9 cellular contexts compared by ENCODE assay signal in the genomic region with DNA sequence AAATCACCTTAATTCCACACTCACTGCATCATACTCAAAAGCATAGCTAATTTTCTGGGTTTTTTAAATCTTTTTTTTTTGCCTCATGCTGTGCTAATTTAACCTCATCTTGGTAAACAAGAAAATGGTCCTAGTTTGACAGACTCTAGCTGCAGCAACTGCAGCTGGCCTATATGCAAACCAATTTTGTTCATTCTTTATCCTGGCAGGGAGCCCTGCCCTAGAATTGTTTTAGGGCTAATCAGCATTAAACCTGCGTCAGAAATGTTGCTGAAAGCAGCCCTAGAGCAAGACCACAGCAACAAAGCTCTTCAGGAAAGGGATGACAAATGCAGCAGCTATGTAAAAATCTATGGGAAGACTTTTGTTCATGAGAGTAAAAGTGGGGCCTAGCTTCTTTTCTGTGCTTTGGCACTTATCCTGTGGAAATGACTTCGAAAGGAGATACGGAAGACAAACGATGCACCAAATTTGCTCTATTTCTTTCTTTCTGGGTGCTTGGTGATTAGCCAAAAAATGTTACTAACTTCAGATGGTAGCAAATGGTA.
DNase-seq lines count a peak whose midpoint lies in the region; ATAC-seq and TF ChIP-seq lines count a peak whose summit lies in the region.
"Had no signal": no experiment of that assay in that cellular context is flagged by ENCODE, and none has a peak within 500 bp of the region (broad histone marks: within the 10 kb centered on the region; RNA-seq: fewer than 3 reads in every experiment).

No MANE protein-coding gene starts in this region.

- no peaks in the 10 kb centered on the region for H4K20me1 ChIP-seq in MM.1S (ENCODE audit: insufficient read depth, low read length)

- H3K27me3 Mint-ChIP-seq in stimulated activated memory B cell treated with anti-CD40 and anti-IgM and Interleukin-4, amounts not matched to agents 10 μg/mL and 1 μg/mL and 100 μg/mL, for 72 hours: no peaks in the 10 kb centered on the region

- H3K4me1 ChIP-seq in RWPE2 (ENCODE audit: insufficient read depth, poor library complexity, severe bottlenecking): peaks cover 42% of the 10 kb centered on the region
- peaks cover 9% of the 10 kb centered on the region; the same call in 1 of the 2 replicates for H3K4me1 ChIP-seq in MM.1S (ENCODE audit: low read length)

- H3K9me2 ChIP-seq in MM.1S (replicated peaks; ENCODE audit: insufficient read depth, low read length): no peaks in the 10 kb centered on the region

- H3F3A ChIP-seq in MM.1S (ENCODE audit: insufficient read depth, low read length): no peaks in the 10 kb centered on the region

- peaks cover 56% of the 10 kb centered on the region for H3K79me2 ChIP-seq in MM.1S (ENCODE audit: low read length)

- H2AFZ ChIP-seq in MM.1S (ENCODE audit: low read length): no peak overlapping the region

- peak overlapping the region; percentile 72 for H3K27ac Mint-ChIP-seq in stimulated activated memory B cell treated with anti-CD40 and anti-IgM and Interleukin-4, amounts not matched to agents 10 μg/mL and 1 μg/mL and 100 μg/mL, for 72 hours

- H3K27me3 ChIP-seq in RWPE2 (ENCODE audit: insufficient read depth, poor library complexity, severe bottlenecking) (no peaks in the 10 kb centered on the region), MM.1S (replicated peaks; ENCODE audit: insufficient read depth, low read length) (no peaks in the 10 kb centered on the region)

- H3K4me3 Mint-ChIP-seq in stimulated activated memory B cell treated with anti-CD40 and anti-IgM and Interleukin-4, amounts not matched to agents 10 μg/mL and 1 μg/mL and 100 μg/mL, for 72 hours: no peak overlapping the region

- TF ChIP-seq CTCF in RWPE2 (IDR thresholded peaks at IDR 0.05; ENCODE audit: poor library complexity, severe bottlenecking) (no peak), MM.1S (IDR thresholded peaks at IDR 0.05; ENCODE audit: low read length) (no peak)

- H3K36me3 ChIP-seq in RWPE2 (ENCODE audit: low read depth) (no peaks in the 10 kb centered on the region), MM.1S (replicated peaks; ENCODE audit: insufficient read depth, low read length) (no peaks in the 10 kb centered on the region)

- H3K4me1 Mint-ChIP-seq in stimulated activated memory B cell treated with anti-CD40 and anti-IgM and Interleukin-4, amounts not matched to agents 10 μg/mL and 1 μg/mL and 100 μg/mL, for 72 hours: peaks cover 48% of the 10 kb centered on the region

- H3K9ac ChIP-seq in MM.1S (ENCODE audit: low read length): no peak overlapping the region

- DNase-seq in HS-5 (ENCODE audit: low read depth) (peak; percentile 99), RWPE2 (ENCODE audit: low spot score) (peak; percentile 81), glomerular visceral epithelial cell (ENCODE audit: extremely low spot score) (peak; percentile 93), MM.1S (no peak), NOMO-1 treated with DMSO at 0.1 percent for 48 hours (lab: John Stamatoyannopoulos, UW; ENCODE audit: unreplicated experiment) (no peak)
- DNase-seq in stimulated activated CD4-positive, alpha-beta T cell treated with anti-CD3 and anti-CD28 coated beads, Interleukin-15, amount 100 ng/mL, for 24 hours: no peak

- H3K4me3 ChIP-seq in RWPE2 (ENCODE audit: severe bottlenecking) (no peak overlapping the region), MM.1S (ENCODE audit: low read length) (no peak overlapping the region)
- H3K4me3 ChIP-seq: SK-N-MC had no signal

- H3K9me3 ChIP-seq in RWPE2 (ENCODE audit: severe bottlenecking) (no peaks in the 10 kb centered on the region), MM.1S (replicated peaks; ENCODE audit: insufficient read depth, low read length) (no peaks in the 10 kb centered on the region)

- H3K9me3 Mint-ChIP-seq in stimulated activated memory B cell treated with anti-CD40 and anti-IgM and Interleukin-4, amounts not matched to agents 10 μg/mL and 1 μg/mL and 100 μg/mL, for 72 hours: no peaks in the 10 kb centered on the region

- ATAC-seq in RWPE2 (ENCODE audit: low read depth): peak; percentile 94
- ATAC-seq in stimulated activated memory B cell treated with anti-CD40 and anti-IgM and Interleukin-4, amounts not matched to agents 10 μg/mL and 1 μg/mL and 100 μg/mL, for 72 hours: no peak
- no peak for ATAC-seq in GM21529 (IDR thresholded peaks at IDR 0.05; ENCODE audit: unreplicated experiment)

- no peak overlapping the region for H3K4me2 ChIP-seq in MM.1S (ENCODE audit: low read depth, low read length)

- peak overlapping the region; percentile 100 for H3K27ac ChIP-seq in RWPE2 (ENCODE audit: poor library complexity, severe bottlenecking)
- no peak overlapping the region for H3K27ac ChIP-seq in MM.1S (ENCODE audit: low read length)
- H3K27ac ChIP-seq: SK-N-MC had no signal

- H3K36me3 Mint-ChIP-seq in stimulated activated memory B cell treated with anti-CD40 and anti-IgM and Interleukin-4, amounts not matched to agents 10 μg/mL and 1 μg/mL and 100 μg/mL, for 72 hours: peaks cover 6% of the 10 kb centered on the region

Comparison
In these comparisons a context has a peak if more than half of its experiments do, and no peak if none do; other contexts are left out.
1. DNase-seq: peak in HS-5 (single experiment), RWPE2 (single experiment) and glomerular visceral epithelial cell (single experiment); none in MM.1S (single experiment), stimulated activated CD4-positive, alpha-beta T cell treated with anti-CD3 and anti-CD28 coated beads, Interleukin-15, amount 100 ng/mL, for 24 hours (single experiment) and NOMO-1 treated with DMSO at 0.1 percent for 48 hours (single experiment).